21 cellular contexts compared by ENCODE assay signal in genomic region chr3:14151471-14152083, GRCh38. TPM values are rescaled to one million over a fixed set of nuclear protein-coding genes. Genes with fewer than 3 reads are reported as not detected.
A peak's percentile ranks its signal among the peaks of the same experiment; 100 is the strongest.
DNase-seq lines count a peak whose midpoint lies in the region; ATAC-seq and TF ChIP-seq lines count a peak whose summit lies in the region.
"Had no signal": no experiment of that assay in that cellular context is flagged by ENCODE, and none has a peak within 500 bp of the region (broad histone marks: within the 10 kb centered on the region; RNA-seq: fewer than 3 reads in every experiment).

No MANE protein-coding gene starts in this region.

- H3K27me3 Mint-ChIP-seq in CD4-positive, alpha-beta memory T cell: no peaks in the 10 kb centered on the region
- H3K27me3 Mint-ChIP-seq: CD8-positive, alpha-beta memory T cell had no signal

- H3K36me3 ChIP-seq in right atrium auricular region (peaks cover 51% of the 10 kb centered on the region), heart right ventricle (peaks cover 0 to 95% (median 44%) of the 10 kb centered on the region in 9 donors), lower lobe of right lung (peaks cover 88% of the 10 kb centered on the region)
- H3K36me3 ChIP-seq in CD4-positive, alpha-beta memory T cell (ENCODE audit: insufficient read depth, low read length): peaks cover 59% of the 10 kb centered on the region

- ATAC-seq in heart right ventricle (no peak), lower lobe of right lung (no peak), GM19463 (IDR thresholded peaks at IDR 0.05; ENCODE audit: unreplicated experiment) (no peak)

- H3K27me3 ChIP-seq in right atrium auricular region (no peaks in the 10 kb centered on the region), heart right ventricle (no peaks in the 10 kb centered on the region), lower lobe of right lung (ENCODE audit: low read depth) (no peaks in the 10 kb centered on the region)
- no peaks in the 10 kb centered on the region for H3K27me3 ChIP-seq in CD4-positive, alpha-beta memory T cell (ENCODE audit: insufficient read depth, low read length)
- H3K27me3 ChIP-seq: MG63 had no signal

- no peak for TF ChIP-seq CTCF in right atrium auricular region (IDR thresholded peaks at IDR 0.05)
- TF ChIP-seq CTCF in heart right ventricle (IDR thresholded peaks at IDR 0.05): no peak
- no peak for TF ChIP-seq CTCF in RWPE1 (conservative IDR thresholded peaks at IDR 0.05; ENCODE audit: low read depth)
- no peak for TF ChIP-seq CTCF in lower lobe of right lung (IDR thresholded peaks at IDR 0.05)

- H3K4me3 Mint-ChIP-seq in CD4-positive, alpha-beta memory T cell: no peak overlapping the region
- H3K4me3 Mint-ChIP-seq: CD8-positive, alpha-beta memory T cell had no signal

- intact Hi-C loops in heart right ventricle (cut with DNase I): no loop called here
- intact Hi-C loops in lower lobe of right lung (cut with DNase I): no loop called here
- intact Hi-C loops in CD4-positive, alpha-beta memory T cell (cut with micrococcal nuclease): no loop called here

- H3K4me3 ChIP-seq in right atrium auricular region (no peak overlapping the region), heart right ventricle (no peak overlapping the region), lower lobe of right lung (no peak overlapping the region)
- H3K4me3 ChIP-seq in CD4-positive, alpha-beta memory T cell (ENCODE audit: low read length in 2 of 2): no peak overlapping the region
- H3K4me3 ChIP-seq: GM12878, MG63, PC-9 had no signal

- peaks cover 0 to 13% of the 10 kb centered on the region in 2 donors for H3K4me1 ChIP-seq in right atrium auricular region
- H3K4me1 ChIP-seq in heart right ventricle: peaks cover 0 to 11% (median 0%) of the 10 kb centered on the region in 9 donors
- H3K4me1 ChIP-seq in lower lobe of right lung: peaks cover 11% of the 10 kb centered on the region
- no peaks in the 10 kb centered on the region for H3K4me1 ChIP-seq in CD4-positive, alpha-beta memory T cell (ENCODE audit: insufficient read depth, low read length)

- POLR2A ChIA-PET in RWPE1 (lab: Yijun Ruan, JAX; ENCODE audit: low non-redundant PET): no interaction called here
- POLR2A ChIA-PET in CD4-positive, alpha-beta memory T cell (lab: Charles Lee; ENCODE audit: partially characterized antibody): interaction anchor here (0.8 to 18.6 kb wide), 5 partner anchors 21 to 27 kb away, joined by 3 to 342 read pairs (median 4); partner anchors contain the start of genes CHCHD4, LSM3, TMEM43 and XPC

- H3K27ac ChIP-seq in right atrium auricular region (no peak overlapping the region), heart right ventricle (no peak overlapping the region), RWPE1 (peak overlapping the region; percentile 56), lower lobe of right lung (peak overlapping the region; percentile 31)
- H3K27ac ChIP-seq in CD4-positive, alpha-beta memory T cell (ENCODE audit: low read depth, low read length): no peak overlapping the region
- H3K27ac ChIP-seq: C4-2B, PC-9 had no signal

- peak overlapping the region in 1 of 7 donors; percentile 41 for H3K27ac Mint-ChIP-seq in CD4-positive, alpha-beta memory T cell

- peak; percentile 28 for DNase-seq in right atrium auricular region (ENCODE audit: low spot score)
- DNase-seq in heart right ventricle: no peak
- no peak for DNase-seq in RWPE1 (ENCODE audit: low spot score)
- no peak for DNase-seq in lower lobe of right lung
- no peak for DNase-seq in SKM-1 (lab: John Stamatoyannopoulos, UW; ENCODE audit: unreplicated experiment)
- no peak for DNase-seq in CD4-positive, alpha-beta memory T cell
- DNase-seq: AML-193; CD8-positive, alpha-beta memory T cell; DMS 273 treated with DMSO at 0.1 percent for 48 hours; DMS79; EL; GDM1; KBM-7; MG63; NCI-H2029; NCI-H526 treated with DMSO at 0.1 percent for 48 hours; PC-9; SHP77 had no signal

- H3K9me3 Mint-ChIP-seq in CD4-positive, alpha-beta memory T cell: no peaks in the 10 kb centered on the region
- H3K9me3 Mint-ChIP-seq: CD8-positive, alpha-beta memory T cell had no signal

- H3K9me3 ChIP-seq in right atrium auricular region (no peaks in the 10 kb centered on the region), heart right ventricle (no peaks in the 10 kb centered on the region), lower lobe of right lung (no peaks in the 10 kb centered on the region)
- no peaks in the 10 kb centered on the region for H3K9me3 ChIP-seq in CD4-positive, alpha-beta memory T cell (ENCODE audit: control insufficient read depth in 1 of 2, low read length in 2 of 2)
- H3K9me3 ChIP-seq: MG63 had no signal

- H3K36me3 Mint-ChIP-seq in CD4-positive, alpha-beta memory T cell: peaks cover 46 to 66% of the 10 kb centered on the region in 2 donors

- H3K4me1 Mint-ChIP-seq in CD4-positive, alpha-beta memory T cell: peaks cover 4 to 23% (median 7%) of the 10 kb centered on the region in 4 donors

- WGBS in heart right ventricle, 2 donors: 90 to 91% methylated on average over 12 of the region's 12 CpGs

- CTCF ChIA-PET in RWPE1 (lab: Yijun Ruan, JAX): no interaction called here
- CTCF ChIA-PET in CD4-positive, alpha-beta memory T cell (lab: Charles Lee; ENCODE audit: partially characterized antibody): interaction anchor here (1.2 to 1.5 kb wide), 3 partner anchors 17 to 27 kb away, joined by 3 read pairs; partner anchors contain the start of gene CHCHD4

RNA-seq across cellular contexts. Expression of gene TMEM43, which starts 26.7 kb away (rescaled TPM):
- total RNA-seq in right atrium auricular region (100 to 1,000 TPM in 1 of 2 donors, 10 to 100 TPM in 1; 91.8 to 142 TPM), heart right ventricle (10 to 100 TPM; 23.9 to 47.4 (median 37.2) TPM), lower lobe of right lung (73.7 TPM)
- 10 to 100 TPM; 38.0 to 98.0 TPM for polyA plus RNA-seq in heart right ventricle
- 10 to 100 TPM; 69.3 to 69.7 TPM for total RNA-seq in CD4-positive, alpha-beta memory T cell
- polyA plus RNA-seq in CD4-positive, alpha-beta memory T cell: 100 to 1,000 TPM in 1 of 2 donors, 10 to 100 TPM in 1; 83.8 to 143 TPM

RNA-seq across cellular contexts. Expression of gene XPC, which starts 26.8 kb away (rescaled TPM):
- total RNA-seq in right atrium auricular region (10 to 100 TPM; 15.7 to 18.3 TPM), heart right ventricle (10 to 100 TPM in 5 of 10 donors, 1 to 10 TPM in 5; 8.5 to 15.8 (median 11.3) TPM), lower lobe of right lung (31.8 TPM)
- polyA plus RNA-seq in heart right ventricle: 1 to 10 TPM; 7.3 to 9.7 TPM
- total RNA-seq in CD4-positive, alpha-beta memory T cell: 100 to 1,000 TPM; 104 to 108 TPM
- 10 to 100 TPM; 32.9 to 57.5 TPM for polyA plus RNA-seq in CD4-positive, alpha-beta memory T cell

RNA-seq across cellular contexts. Expression of gene CHCHD4, which starts 26.9 kb away (rescaled TPM):
- total RNA-seq in right atrium auricular region (10 to 100 TPM; 24.3 to 32.3 TPM), heart right ventricle (10 to 100 TPM; 18.0 to 37.2 (median 28.0) TPM), lower lobe of right lung (12.6 TPM)
- 10 to 100 TPM; 20.1 to 23.8 TPM for polyA plus RNA-seq in heart right ventricle
- total RNA-seq in CD4-positive, alpha-beta memory T cell: 1 to 10 TPM; 7.5 to 9.3 TPM
- 10 to 100 TPM; 17.4 to 17.5 TPM for polyA plus RNA-seq in CD4-positive, alpha-beta memory T cell

RNA-seq across cellular contexts. Expression of gene LSM3, which starts 27.0 kb away (rescaled TPM):
- total RNA-seq in right atrium auricular region: 10 to 100 TPM; 15.0 to 15.4 TPM
- total RNA-seq in heart right ventricle: 10 to 100 TPM; 12.4 to 18.0 (median 15.2) TPM
- polyA plus RNA-seq in heart right ventricle: 10 to 100 TPM in 1 of 2 donors, 1 to 10 TPM in 1; 5.6 to 16.1 TPM
- 9.5 TPM for total RNA-seq in lower lobe of right lung
- 1 to 10 TPM; 7.2 to 8.2 TPM for total RNA-seq in CD4-positive, alpha-beta memory T cell
- 10 to 100 TPM; 22.1 to 30.7 TPM for polyA plus RNA-seq in CD4-positive, alpha-beta memory T cell

Comparison
In these comparisons a context has a peak if more than half of its experiments do, and no peak if none do; other contexts are left out.
1. H3K27ac ChIP-seq: peak in RWPE1 (single experiment) and lower lobe of right lung (single experiment); none in right atrium auricular region (0 of 2), heart right ventricle (0 of 10) and CD4-positive, alpha-beta memory T cell (single experiment).